In the genomic region with DNA sequence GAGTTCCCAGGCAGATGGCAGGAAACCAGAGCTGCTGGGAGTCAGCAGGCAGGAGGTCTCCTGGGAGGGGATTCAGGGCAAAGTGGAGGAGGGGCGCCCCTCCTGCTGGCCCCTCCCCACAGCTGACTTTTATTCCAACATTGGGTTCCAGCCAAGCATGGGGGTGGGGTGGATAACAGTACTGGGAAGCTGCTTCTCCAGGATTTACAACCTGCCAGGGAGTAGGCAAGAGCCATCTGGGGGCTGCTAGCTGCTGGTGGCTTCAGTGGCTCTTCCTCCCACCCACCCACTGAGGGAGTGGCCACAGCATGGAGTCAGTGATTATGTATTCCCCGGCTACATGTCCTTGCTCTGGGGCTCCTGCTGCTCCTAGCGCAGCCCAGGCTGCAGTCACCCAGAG, we compare ENCODE assay signal across 1 cellular context.
A peak's percentile ranks its signal among the peaks of the same experiment; 100 is the strongest.
TF ChIP-seq lines count a peak whose summit lies in the region.

No MANE protein-coding gene starts in this region.

TF ChIP-seq in HEK293, 187 proteins besides CTCF, POLR2A, EP300 and RAD21 (continued from another document and continues in another):
- TF ChIP-seq, protein P1, sequence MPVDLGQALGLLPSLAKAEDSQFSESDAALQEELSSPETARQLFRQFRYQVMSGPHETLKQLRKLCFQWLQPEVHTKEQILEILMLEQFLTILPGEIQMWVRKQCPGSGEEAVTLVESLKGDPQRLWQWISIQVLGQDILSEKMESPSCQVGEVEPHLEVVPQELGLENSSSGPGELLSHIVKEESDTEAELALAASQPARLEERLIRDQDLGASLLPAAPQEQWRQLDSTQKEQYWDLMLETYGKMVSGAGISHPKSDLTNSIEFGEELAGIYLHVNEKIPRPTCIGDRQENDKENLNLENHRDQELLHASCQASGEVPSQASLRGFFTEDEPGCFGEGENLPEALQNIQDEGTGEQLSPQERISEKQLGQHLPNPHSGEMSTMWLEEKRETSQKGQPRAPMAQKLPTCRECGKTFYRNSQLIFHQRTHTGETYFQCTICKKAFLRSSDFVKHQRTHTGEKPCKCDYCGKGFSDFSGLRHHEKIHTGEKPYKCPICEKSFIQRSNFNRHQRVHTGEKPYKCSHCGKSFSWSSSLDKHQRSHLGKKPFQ (tag by site-specific recombination; IDR thresholded peaks at IDR 0.05) = peak; percentile 39; the same call in 1 of the 2 replicates
- TF ChIP-seq, protein P2, sequence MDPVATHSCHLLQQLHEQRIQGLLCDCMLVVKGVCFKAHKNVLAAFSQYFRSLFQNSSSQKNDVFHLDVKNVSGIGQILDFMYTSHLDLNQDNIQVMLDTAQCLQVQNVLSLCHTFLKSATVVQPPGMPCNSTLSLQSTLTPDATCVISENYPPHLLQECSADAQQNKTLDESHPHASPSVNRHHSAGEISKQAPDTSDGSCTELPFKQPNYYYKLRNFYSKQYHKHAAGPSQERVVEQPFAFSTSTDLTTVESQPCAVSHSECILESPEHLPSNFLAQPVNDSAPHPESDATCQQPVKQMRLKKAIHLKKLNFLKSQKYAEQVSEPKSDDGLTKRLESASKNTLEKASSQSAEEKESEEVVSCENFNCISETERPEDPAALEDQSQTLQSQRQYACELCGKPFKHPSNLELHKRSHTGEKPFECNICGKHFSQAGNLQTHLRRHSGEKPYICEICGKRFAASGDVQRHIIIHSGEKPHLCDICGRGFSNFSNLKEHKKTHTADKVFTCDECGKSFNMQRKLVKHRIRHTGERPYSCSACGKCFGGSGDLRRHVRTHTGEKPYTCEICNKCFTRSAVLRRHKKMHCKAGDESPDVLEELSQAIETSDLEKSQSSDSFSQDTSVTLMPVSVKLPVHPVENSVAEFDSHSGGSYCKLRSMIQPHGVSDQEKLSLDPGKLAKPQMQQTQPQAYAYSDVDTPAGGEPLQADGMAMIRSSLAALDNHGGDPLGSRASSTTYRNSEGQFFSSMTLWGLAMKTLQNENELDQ (tag by site-specific recombination; IDR thresholded peaks at IDR 0.05; ENCODE audit: low read depth) = no peak
- no peak for TF ChIP-seq MZF1 (tag by site-specific recombination; IDR thresholded peaks at IDR 0.05; ENCODE audit: borderline replicate concordance)
- TF ChIP-seq, protein P3, sequence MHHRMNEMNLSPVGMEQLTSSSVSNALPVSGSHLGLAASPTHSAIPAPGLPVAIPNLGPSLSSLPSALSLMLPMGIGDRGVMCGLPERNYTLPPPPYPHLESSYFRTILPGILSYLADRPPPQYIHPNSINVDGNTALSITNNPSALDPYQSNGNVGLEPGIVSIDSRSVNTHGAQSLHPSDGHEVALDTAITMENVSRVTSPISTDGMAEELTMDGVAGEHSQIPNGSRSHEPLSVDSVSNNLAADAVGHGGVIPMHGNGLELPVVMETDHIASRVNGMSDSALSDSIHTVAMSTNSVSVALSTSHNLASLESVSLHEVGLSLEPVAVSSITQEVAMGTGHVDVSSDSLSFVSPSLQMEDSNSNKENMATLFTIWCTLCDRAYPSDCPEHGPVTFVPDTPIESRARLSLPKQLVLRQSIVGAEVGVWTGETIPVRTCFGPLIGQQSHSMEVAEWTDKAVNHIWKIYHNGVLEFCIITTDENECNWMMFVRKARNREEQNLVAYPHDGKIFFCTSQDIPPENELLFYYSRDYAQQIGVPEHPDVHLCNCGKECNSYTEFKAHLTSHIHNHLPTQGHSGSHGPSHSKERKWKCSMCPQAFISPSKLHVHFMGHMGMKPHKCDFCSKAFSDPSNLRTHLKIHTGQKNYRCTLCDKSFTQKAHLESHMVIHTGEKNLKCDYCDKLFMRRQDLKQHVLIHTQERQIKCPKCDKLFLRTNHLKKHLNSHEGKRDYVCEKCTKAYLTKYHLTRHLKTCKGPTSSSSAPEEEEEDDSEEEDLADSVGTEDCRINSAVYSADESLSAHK (tag by site-specific recombination; IDR thresholded peaks at IDR 0.05) = no peak
- no peak for TF ChIP-seq ZNF221 (tag by site-specific recombination; IDR thresholded peaks at IDR 0.05; ENCODE audit: borderline replicate concordance)
- no peak for TF ChIP-seq ZNF37A (tag by site-specific recombination; IDR thresholded peaks at IDR 0.05)
- TF ChIP-seq, protein P4, sequence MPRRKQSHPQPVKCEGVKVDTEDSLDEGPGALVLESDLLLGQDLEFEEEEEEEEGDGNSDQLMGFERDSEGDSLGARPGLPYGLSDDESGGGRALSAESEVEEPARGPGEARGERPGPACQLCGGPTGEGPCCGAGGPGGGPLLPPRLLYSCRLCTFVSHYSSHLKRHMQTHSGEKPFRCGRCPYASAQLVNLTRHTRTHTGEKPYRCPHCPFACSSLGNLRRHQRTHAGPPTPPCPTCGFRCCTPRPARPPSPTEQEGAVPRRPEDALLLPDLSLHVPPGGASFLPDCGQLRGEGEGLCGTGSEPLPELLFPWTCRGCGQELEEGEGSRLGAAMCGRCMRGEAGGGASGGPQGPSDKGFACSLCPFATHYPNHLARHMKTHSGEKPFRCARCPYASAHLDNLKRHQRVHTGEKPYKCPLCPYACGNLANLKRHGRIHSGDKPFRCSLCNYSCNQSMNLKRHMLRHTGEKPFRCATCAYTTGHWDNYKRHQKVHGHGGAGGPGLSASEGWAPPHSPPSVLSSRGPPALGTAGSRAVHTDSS (tag by site-specific recombination; IDR thresholded peaks at IDR 0.05) = no peak
- TF ChIP-seq, protein P5, sequence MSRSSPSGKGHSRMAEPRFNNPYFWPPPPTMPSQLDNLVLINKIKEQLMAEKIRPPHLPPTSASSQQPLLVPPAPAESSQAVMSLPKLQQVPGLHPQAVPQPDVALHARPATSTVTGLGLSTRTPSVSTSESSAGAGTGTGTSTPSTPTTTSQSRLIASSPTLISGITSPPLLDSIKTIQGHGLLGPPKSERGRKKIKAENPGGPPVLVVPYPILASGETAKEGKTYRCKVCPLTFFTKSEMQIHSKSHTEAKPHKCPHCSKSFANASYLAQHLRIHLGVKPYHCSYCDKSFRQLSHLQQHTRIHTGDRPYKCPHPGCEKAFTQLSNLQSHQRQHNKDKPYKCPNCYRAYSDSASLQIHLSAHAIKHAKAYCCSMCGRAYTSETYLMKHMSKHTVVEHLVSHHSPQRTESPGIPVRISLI (tag by site-specific recombination; IDR thresholded peaks at IDR 0.05) = no peak
- TF ChIP-seq WT1 (tag by site-specific recombination; IDR thresholded peaks at IDR 0.05) = peak; percentile 96
- TF ChIP-seq ZNF701 (tag by site-specific recombination; IDR thresholded peaks at IDR 0.05) = no peak
- TF ChIP-seq ZNF311 (tag by site-specific recombination; IDR thresholded peaks at IDR 0.05; ENCODE audit: borderline replicate concordance) = no peak
- TF ChIP-seq ZNF175 (tag by site-specific recombination; IDR thresholded peaks at IDR 0.05) = no peak
- TF ChIP-seq, protein P6, sequence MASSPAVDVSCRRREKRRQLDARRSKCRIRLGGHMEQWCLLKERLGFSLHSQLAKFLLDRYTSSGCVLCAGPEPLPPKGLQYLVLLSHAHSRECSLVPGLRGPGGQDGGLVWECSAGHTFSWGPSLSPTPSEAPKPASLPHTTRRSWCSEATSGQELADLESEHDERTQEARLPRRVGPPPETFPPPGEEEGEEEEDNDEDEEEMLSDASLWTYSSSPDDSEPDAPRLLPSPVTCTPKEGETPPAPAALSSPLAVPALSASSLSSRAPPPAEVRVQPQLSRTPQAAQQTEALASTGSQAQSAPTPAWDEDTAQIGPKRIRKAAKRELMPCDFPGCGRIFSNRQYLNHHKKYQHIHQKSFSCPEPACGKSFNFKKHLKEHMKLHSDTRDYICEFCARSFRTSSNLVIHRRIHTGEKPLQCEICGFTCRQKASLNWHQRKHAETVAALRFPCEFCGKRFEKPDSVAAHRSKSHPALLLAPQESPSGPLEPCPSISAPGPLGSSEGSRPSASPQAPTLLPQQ (tag by site-specific recombination; IDR thresholded peaks at IDR 0.05) = no peak
- no peak for TF ChIP-seq ZNF214 (tag by site-specific recombination; IDR thresholded peaks at IDR 0.05; ENCODE audit: borderline replicate concordance)
- no peak for TF ChIP-seq ZNF48 (tag by site-specific recombination; IDR thresholded peaks at IDR 0.05)
- TF ChIP-seq ZNF510 (tag by site-specific recombination; IDR thresholded peaks at IDR 0.05; ENCODE audit: insufficient replicate concordance) = no peak
- TF ChIP-seq, protein P7, sequence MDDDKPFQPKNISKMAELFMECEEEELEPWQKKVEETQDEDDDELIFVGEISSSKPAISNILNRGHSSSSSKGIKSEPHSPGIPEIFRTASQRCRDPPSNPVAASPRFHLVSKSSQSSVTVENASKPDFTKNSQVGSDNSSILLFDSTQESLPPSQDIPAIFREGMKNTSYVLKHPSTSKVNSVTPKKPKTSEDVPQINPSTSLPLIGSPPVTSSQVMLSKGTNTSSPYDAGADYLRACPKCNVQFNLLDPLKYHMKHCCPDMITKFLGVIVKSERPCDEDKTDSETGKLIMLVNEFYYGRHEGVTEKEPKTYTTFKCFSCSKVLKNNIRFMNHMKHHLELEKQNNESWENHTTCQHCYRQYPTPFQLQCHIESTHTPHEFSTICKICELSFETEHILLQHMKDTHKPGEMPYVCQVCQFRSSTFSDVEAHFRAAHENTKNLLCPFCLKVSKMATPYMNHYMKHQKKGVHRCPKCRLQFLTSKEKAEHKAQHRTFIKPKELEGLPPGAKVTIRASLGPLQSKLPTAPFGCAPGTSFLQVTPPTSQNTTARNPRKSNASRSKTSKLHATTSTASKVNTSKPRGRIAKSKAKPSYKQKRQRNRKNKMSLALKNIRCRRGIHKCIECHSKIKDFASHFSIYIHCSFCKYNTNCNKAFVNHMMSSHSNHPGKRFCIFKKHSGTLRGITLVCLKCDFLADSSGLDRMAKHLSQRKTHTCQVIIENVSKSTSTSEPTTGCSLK (tag by site-specific recombination; IDR thresholded peaks at IDR 0.05) = no peak
- no peak for TF ChIP-seq ZNF184 (tag by site-specific recombination; IDR thresholded peaks at IDR 0.05)
- TF ChIP-seq, protein P8, sequence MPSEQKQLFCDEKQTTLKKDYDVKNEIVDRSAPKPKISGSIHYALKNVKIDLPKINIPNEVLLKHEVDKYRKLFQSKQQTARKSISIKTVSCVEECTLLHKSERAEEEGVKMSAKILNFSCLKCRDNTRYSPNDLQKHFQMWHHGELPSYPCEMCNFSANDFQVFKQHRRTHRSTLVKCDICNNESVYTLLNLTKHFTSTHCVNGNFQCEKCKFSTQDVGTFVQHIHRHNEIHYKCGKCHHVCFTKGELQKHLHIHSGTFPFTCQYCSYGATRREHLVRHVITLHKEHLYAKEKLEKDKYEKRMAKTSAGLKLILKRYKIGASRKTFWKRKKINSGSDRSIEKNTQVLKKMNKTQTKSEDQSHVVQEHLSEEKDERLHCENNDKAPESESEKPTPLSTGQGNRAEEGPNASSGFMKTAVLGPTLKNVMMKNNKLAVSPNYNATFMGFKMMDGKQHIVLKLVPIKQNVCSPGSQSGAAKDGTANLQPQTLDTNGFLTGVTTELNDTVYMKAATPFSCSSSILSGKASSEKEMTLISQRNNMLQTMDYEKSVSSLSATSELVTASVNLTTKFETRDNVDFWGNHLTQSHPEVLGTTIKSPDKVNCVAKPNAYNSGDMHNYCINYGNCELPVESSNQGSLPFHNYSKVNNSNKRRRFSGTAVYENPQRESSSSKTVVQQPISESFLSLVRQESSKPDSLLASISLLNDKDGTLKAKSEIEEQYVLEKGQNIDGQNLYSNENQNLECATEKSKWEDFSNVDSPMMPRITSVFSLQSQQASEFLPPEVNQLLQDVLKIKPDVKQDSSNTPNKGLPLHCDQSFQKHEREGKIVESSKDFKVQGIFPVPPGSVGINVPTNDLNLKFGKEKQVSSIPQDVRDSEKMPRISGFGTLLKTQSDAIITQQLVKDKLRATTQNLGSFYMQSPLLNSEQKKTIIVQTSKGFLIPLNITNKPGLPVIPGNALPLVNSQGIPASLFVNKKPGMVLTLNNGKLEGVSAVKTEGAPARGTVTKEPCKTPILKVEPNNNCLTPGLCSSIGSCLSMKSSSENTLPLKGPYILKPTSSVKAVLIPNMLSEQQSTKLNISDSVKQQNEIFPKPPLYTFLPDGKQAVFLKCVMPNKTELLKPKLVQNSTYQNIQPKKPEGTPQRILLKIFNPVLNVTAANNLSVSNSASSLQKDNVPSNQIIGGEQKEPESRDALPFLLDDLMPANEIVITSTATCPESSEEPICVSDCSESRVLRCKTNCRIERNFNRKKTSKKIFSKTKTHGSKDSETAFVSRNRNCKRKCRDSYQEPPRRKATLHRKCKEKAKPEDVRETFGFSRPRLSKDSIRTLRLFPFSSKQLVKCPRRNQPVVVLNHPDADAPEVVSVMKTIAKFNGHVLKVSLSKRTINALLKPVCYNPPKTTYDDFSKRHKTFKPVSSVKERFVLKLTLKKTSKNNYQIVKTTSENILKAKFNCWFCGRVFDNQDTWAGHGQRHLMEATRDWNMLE (tag by site-specific recombination; conservative IDR thresholded peaks at IDR 0.05; ENCODE audit: low read depth) = no peak
- no peak for TF ChIP-seq ZNF146 (tag by site-specific recombination; IDR thresholded peaks at IDR 0.05)
- no peak for TF ChIP-seq ZNF266 (tag by site-specific recombination; IDR thresholded peaks at IDR 0.05; ENCODE audit: low read depth)
- TF ChIP-seq, protein P9, sequence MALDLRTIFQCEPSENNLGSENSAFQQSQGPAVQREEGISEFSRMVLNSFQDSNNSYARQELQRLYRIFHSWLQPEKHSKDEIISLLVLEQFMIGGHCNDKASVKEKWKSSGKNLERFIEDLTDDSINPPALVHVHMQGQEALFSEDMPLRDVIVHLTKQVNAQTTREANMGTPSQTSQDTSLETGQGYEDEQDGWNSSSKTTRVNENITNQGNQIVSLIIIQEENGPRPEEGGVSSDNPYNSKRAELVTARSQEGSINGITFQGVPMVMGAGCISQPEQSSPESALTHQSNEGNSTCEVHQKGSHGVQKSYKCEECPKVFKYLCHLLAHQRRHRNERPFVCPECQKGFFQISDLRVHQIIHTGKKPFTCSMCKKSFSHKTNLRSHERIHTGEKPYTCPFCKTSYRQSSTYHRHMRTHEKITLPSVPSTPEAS (tag by site-specific recombination; IDR thresholded peaks at IDR 0.05) = no peak
- no peak for TF ChIP-seq MEIS1 (CRISPR knock-in tag; IDR thresholded peaks at IDR 0.05; ENCODE audit: borderline replicate concordance)
- no peak for TF ChIP-seq ZNF350 (tag by site-specific recombination; IDR thresholded peaks at IDR 0.05)
- no peak for TF ChIP-seq ZNF157 (tag by site-specific recombination; IDR thresholded peaks at IDR 0.05)
- TF ChIP-seq, protein P10, sequence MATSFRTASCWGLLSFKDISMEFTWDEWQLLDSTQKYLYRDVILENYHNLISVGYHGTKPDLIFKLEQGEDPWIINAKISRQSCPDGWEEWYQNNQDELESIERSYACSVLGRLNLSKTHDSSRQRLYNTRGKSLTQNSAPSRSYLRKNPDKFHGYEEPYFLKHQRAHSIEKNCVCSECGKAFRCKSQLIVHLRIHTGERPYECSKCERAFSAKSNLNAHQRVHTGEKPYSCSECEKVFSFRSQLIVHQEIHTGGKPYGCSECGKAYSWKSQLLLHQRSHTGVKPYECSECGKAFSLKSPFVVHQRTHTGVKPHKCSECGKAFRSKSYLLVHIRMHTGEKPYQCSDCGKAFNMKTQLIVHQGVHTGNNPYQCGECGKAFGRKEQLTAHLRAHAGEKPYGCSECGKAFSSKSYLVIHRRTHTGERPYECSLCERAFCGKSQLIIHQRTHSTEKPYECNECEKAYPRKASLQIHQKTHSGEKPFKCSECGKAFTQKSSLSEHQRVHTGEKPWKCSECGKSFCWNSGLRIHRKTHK (tag by site-specific recombination; IDR thresholded peaks at IDR 0.05) = no peak
- no peak for TF ChIP-seq ZNF174 (tag by site-specific recombination; IDR thresholded peaks at IDR 0.05)
- TF ChIP-seq ZNF677 (tag by site-specific recombination; IDR thresholded peaks at IDR 0.05) = no peak
- TF ChIP-seq SP3 (tag by site-specific recombination; IDR thresholded peaks at IDR 0.05) = peak; percentile 47; the same call in 1 of the 2 replicates
